16 cellular contexts compared by ENCODE assay signal in the genomic region with DNA sequence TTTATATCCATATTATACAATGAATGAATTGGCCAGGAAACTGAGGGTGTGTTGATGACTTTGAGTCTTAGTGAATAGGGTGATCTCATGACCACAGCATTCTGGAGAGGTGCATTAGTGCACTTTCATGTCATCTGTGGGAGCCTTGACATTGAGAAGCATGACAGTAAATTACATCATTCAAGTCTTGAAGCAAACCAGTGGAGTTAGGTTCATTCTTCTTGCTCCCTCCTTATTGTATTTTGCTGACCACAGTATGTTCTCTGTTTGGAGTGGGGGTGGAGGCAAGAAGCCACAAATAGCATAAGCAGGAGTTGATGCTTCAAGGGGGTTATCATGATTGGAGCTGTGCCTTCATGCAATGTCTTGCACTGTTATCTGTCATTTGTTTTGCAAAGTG.
DNase-seq lines count a peak whose midpoint lies in the region; ATAC-seq and TF ChIP-seq lines count a peak whose summit lies in the region.
"Had no signal": no experiment of that assay in that cellular context is flagged by ENCODE, and none has a peak within 500 bp of the region (broad histone marks: within the 10 kb centered on the region; RNA-seq: fewer than 3 reads in every experiment).

No MANE protein-coding gene starts in this region.

- no peak for ATAC-seq in GM18511 (IDR thresholded peaks at IDR 0.05; ENCODE audit: unreplicated experiment)
- ATAC-seq: activated CD8-positive, alpha-beta T cell treated with anti-CD3 and anti-CD28 coated beads, Interleukin-2, amount 10 ng/mL, durations not matched to agents 7 days and 5 days; lower lobe of right lung had no signal

- TF ChIP-seq CTCF in brain microvascular endothelial cell (IDR thresholded peaks at IDR 0.05; ENCODE audit: low read depth, low read length, missing control alignments): no peak
- TF ChIP-seq CTCF in Caco-2 (IDR thresholded peaks at IDR 0.05; ENCODE audit: insufficient read depth in 1 of 2, low read depth in 1 of 2, low read length in 1 of 2, severe bottlenecking in 1 of 2, unreplicated experiment in 1 of 2): no peak

- no peaks in the 10 kb centered on the region for H3K27me3 Mint-ChIP-seq in Caco-2 (ENCODE audit: insufficient read depth, unreplicated experiment)

- DNase-seq in EL (peak; percentile 93), LoVo (ENCODE audit: low spot score) (peak; percentile 30), brain microvascular endothelial cell (peak; percentile 84), myocyte (ENCODE audit: low read depth) (peak; percentile 51), activated T-cell treated with anti-CD3 and anti-CD28 coated beads for 4 hours (no peak), HAP-1 (ENCODE audit: low spot score in 2 of 2) (no peak), Caco-2 (no peak)
- DNase-seq: activated CD8-positive, alpha-beta T cell treated with anti-CD3 and anti-CD28 coated beads, Interleukin-2, amount 10 ng/mL, durations not matched to agents 7 days and 5 days; dermis blood vessel endothelial cell; head of caudate nucleus; lower lobe of right lung; NCI-H748 treated with DMSO at 0.1 percent for 48 hours; stimulated activated naive CD4-positive, alpha-beta T cell; T-helper 1 cell had no signal

- no peaks in the 10 kb centered on the region for H3K36me3 Mint-ChIP-seq in Caco-2 (ENCODE audit: insufficient read depth, unreplicated experiment)
- H3K36me3 Mint-ChIP-seq: activated naive CD4-positive, alpha-beta T cell treated with anti-CD3 and anti-CD28 coated beads, Interleukin-2, amount 50 U/mL, for 24 hours had no signal

- in situ Hi-C loops in brain microvascular endothelial cell (cut with HindIII; ENCODE audit: low pct_ligation_motif_present, low sequenced_read_pairs) (no loop called here), HAP-1 (cut with MboI; ENCODE audit: low sequenced_read_pairs) (no loop called here)

- H3K9me3 ChIP-seq in HAP-1: no peaks in the 10 kb centered on the region
- H3K9me3 ChIP-seq in Caco-2: no peaks in the 10 kb centered on the region; the same call in 1 of the 2 replicates
- H3K9me3 ChIP-seq: lower lobe of right lung had no signal

- CTCF ChIA-PET in Caco-2 (lab: Charles Lee): no interaction called here

- no peak overlapping the region for H3K4me3 Mint-ChIP-seq in Caco-2 (ENCODE audit: unreplicated experiment)
- H3K4me3 Mint-ChIP-seq: activated CD8-positive, alpha-beta T cell treated with anti-CD3 and anti-CD28 coated beads, Interleukin-2, amount 10 ng/mL, durations not matched to agents 7 days and 5 days; activated naive CD4-positive, alpha-beta T cell treated with anti-CD3 and anti-CD28 coated beads, Interleukin-2, amount 50 U/mL, for 24 hours had no signal

- no TSS peak for BruUV-seq in Caco-2 (replicated peaks; lab: Mats Ljungman, UMichigan)

- no peak overlapping the region for H3K27ac Mint-ChIP-seq in Caco-2 (ENCODE audit: unreplicated experiment)
- H3K27ac Mint-ChIP-seq: activated CD8-positive, alpha-beta T cell treated with anti-CD3 and anti-CD28 coated beads, Interleukin-2, amount 10 ng/mL, durations not matched to agents 7 days and 5 days; activated naive CD4-positive, alpha-beta T cell treated with anti-CD3 and anti-CD28 coated beads, Interleukin-2, amount 50 U/mL, for 24 hours had no signal

- POLR2A ChIA-PET in Caco-2 (lab: Charles Lee): no interaction called here

- H3K4me3 ChIP-seq in brain microvascular endothelial cell (ENCODE audit: low read depth, low read length) (no peak overlapping the region), HAP-1 (no peak overlapping the region), Caco-2 (ENCODE audit: low read depth, low read length) (no peak overlapping the region)
- H3K4me3 ChIP-seq: lower lobe of right lung had no signal

- no peaks in the 10 kb centered on the region for H3K4me1 Mint-ChIP-seq in Caco-2 (ENCODE audit: low read depth, unreplicated experiment)
- H3K4me1 Mint-ChIP-seq: activated naive CD4-positive, alpha-beta T cell treated with anti-CD3 and anti-CD28 coated beads, Interleukin-2, amount 50 U/mL, for 24 hours had no signal

- peak overlapping the region; percentile 64 for H3K27ac ChIP-seq in brain microvascular endothelial cell
- H3K27ac ChIP-seq: lower lobe of right lung had no signal

- H3K4me1 ChIP-seq in HAP-1 (no peaks in the 10 kb centered on the region), Caco-2 (no peaks in the 10 kb centered on the region)
- H3K4me1 ChIP-seq: lower lobe of right lung had no signal

- no peaks in the 10 kb centered on the region for H3K27me3 ChIP-seq in brain microvascular endothelial cell (replicated peaks)
- H3K27me3 ChIP-seq in HAP-1 (ENCODE audit: low read depth): no peaks in the 10 kb centered on the region
- no peaks in the 10 kb centered on the region for H3K27me3 ChIP-seq in Caco-2 (replicated peaks; ENCODE audit: control insufficient read depth, insufficient read depth, low read length)

- no peaks in the 10 kb centered on the region for H3K36me3 ChIP-seq in brain microvascular endothelial cell (replicated peaks)
- H3K36me3 ChIP-seq in HAP-1 (replicated peaks): no peaks in the 10 kb centered on the region
- no peaks in the 10 kb centered on the region for H3K36me3 ChIP-seq in Caco-2 (ENCODE audit: control insufficient read depth, insufficient read depth, low read length)
- H3K36me3 ChIP-seq: lower lobe of right lung had no signal

- no peaks in the 10 kb centered on the region for H3K9me3 Mint-ChIP-seq in Caco-2 (ENCODE audit: unreplicated experiment)
- H3K9me3 Mint-ChIP-seq: activated naive CD4-positive, alpha-beta T cell treated with anti-CD3 and anti-CD28 coated beads, Interleukin-2, amount 50 U/mL, for 24 hours had no signal

- intact Hi-C loops in Caco-2 (cut with micrococcal nuclease; ENCODE audit: unreplicated experiment): no loop called here

Comparison
In these comparisons a context has a peak if more than half of its experiments do, and no peak if none do; other contexts are left out.
1. DNase-seq: peak in EL (single experiment), LoVo (single experiment), brain microvascular endothelial cell (single experiment) and myocyte (single experiment); none in activated T-cell treated with anti-CD3 and anti-CD28 coated beads for 4 hours (single experiment), HAP-1 (0 of 2) and Caco-2 (0 of 2).